Comparison of ENCODE assay signal across 10 cellular contexts in genomic region chr5:116360008-116360853, GRCh38.
A peak's percentile ranks its signal among the peaks of the same experiment; 100 is the strongest.
DNase-seq lines count a peak whose midpoint lies in the region; ATAC-seq and TF ChIP-seq lines count a peak whose summit lies in the region.
"Had no signal": no experiment of that assay in that cellular context is flagged by ENCODE, and none has a peak within 500 bp of the region (broad histone marks: within the 10 kb centered on the region; RNA-seq: fewer than 3 reads in every experiment).

No MANE protein-coding gene starts in this region.

- H3K4me1 Mint-ChIP-seq in activated naive CD8-positive, alpha-beta T cell treated with anti-CD3 and anti-CD28 coated beads, Interleukin-2, amount 50 U/mL, for 24 hours, result peaks cover 2% of the 10 kb centered on the region
- H3K4me1 Mint-ChIP-seq in activated naive CD4-positive, alpha-beta T cell treated with anti-CD3 and anti-CD28 coated beads, Interleukin-2, amount 10 ng/mL, durations not matched to agents 7 days and 5 days, result no peaks in the 10 kb centered on the region

- H3K4me3 Mint-ChIP-seq in activated naive CD8-positive, alpha-beta T cell treated with anti-CD3 and anti-CD28 coated beads, Interleukin-2, amount 50 U/mL, for 24 hours, result no peak overlapping the region
- no peak overlapping the region for H3K4me3 Mint-ChIP-seq in activated naive CD4-positive, alpha-beta T cell treated with anti-CD3 and anti-CD28 coated beads, Interleukin-2, amount 10 ng/mL, durations not matched to agents 7 days and 5 days
- H3K4me3 Mint-ChIP-seq: T-helper 2 cell treated with Interferon-gamma antibody and Interleukin-4, amounts not matched to agents 5 μg/mL and 100 μg/mL, for 36 hours had no signal

- DNase-seq in GM04504 (ENCODE audit: low read depth) (peak; percentile 6), NCI-H345 treated with DMSO at 0.1 percent for 48 hours (lab: John Stamatoyannopoulos, UW; ENCODE audit: unreplicated experiment) (peak; percentile 21), fibroblast of peridontal ligament (ENCODE audit: extremely low read depth) (peak; percentile 74), psoas muscle (peak; percentile 51 to 86)
- no peak for DNase-seq in activated naive CD8-positive, alpha-beta T cell treated with anti-CD3 and anti-CD28 coated beads, Interleukin-2, amount 50 U/mL, for 24 hours
- DNase-seq in activated naive CD4-positive, alpha-beta T cell treated with anti-CD3 and anti-CD28 coated beads, Interleukin-2, amount 10 ng/mL, durations not matched to agents 7 days and 5 days, result no peak
- DNase-seq: Calu3 had no signal

- peak overlapping the region; percentile 54 for H3K4me3 ChIP-seq in psoas muscle

- H3K36me3 ChIP-seq in psoas muscle (ENCODE audit: insufficient read depth in 1 of 2, low read depth in 1 of 2), result no peaks in the 10 kb centered on the region

- H3K27ac ChIP-seq in psoas muscle, result peak overlapping the region; percentile 79

- no peaks in the 10 kb centered on the region for H3K27me3 ChIP-seq in psoas muscle (ENCODE audit: insufficient read depth in 3 of 3, low read length in 2 of 3)

- no peak overlapping the region for H3K27ac Mint-ChIP-seq in activated naive CD8-positive, alpha-beta T cell treated with anti-CD3 and anti-CD28 coated beads, Interleukin-2, amount 50 U/mL, for 24 hours
- H3K27ac Mint-ChIP-seq in activated naive CD4-positive, alpha-beta T cell treated with anti-CD3 and anti-CD28 coated beads, Interleukin-2, amount 10 ng/mL, durations not matched to agents 7 days and 5 days, result no peak overlapping the region
- H3K27ac Mint-ChIP-seq: T-helper 2 cell treated with Interferon-gamma antibody and Interleukin-4, amounts not matched to agents 5 μg/mL and 100 μg/mL, for 36 hours had no signal

- ATAC-seq in psoas muscle (peak; percentile 87 to 94 (median 92)), GM18519 (IDR thresholded peaks at IDR 0.05; ENCODE audit: low FRiP score, unreplicated experiment) (no peak), HG02798 (IDR thresholded peaks at IDR 0.05; ENCODE audit: poor library complexity, unreplicated experiment) (no peak)
- ATAC-seq in activated naive CD8-positive, alpha-beta T cell treated with anti-CD3 and anti-CD28 coated beads, Interleukin-2, amount 50 U/mL, for 24 hours, result no peak

- CTCF ChIA-PET in activated naive CD4-positive, alpha-beta T cell treated with anti-CD3 and anti-CD28 coated beads, Interleukin-2, amount 10 ng/mL, durations not matched to agents 7 days and 5 days (lab: Charles Lee), result no interaction called here

- H3K36me3 Mint-ChIP-seq in activated naive CD8-positive, alpha-beta T cell treated with anti-CD3 and anti-CD28 coated beads, Interleukin-2, amount 50 U/mL, for 24 hours (ENCODE audit: low read depth), result peaks cover 16% of the 10 kb centered on the region
- no peaks in the 10 kb centered on the region for H3K36me3 Mint-ChIP-seq in activated naive CD4-positive, alpha-beta T cell treated with anti-CD3 and anti-CD28 coated beads, Interleukin-2, amount 10 ng/mL, durations not matched to agents 7 days and 5 days

- H3K9me3 ChIP-seq in psoas muscle, result no peaks in the 10 kb centered on the region

- no peak for TF ChIP-seq CTCF in psoas muscle (IDR thresholded peaks at IDR 0.05)

- intact Hi-C loops in psoas muscle (cut with DNase I), result loop anchor here in 1 of 2 donors (5.0 to 10.0 kb wide), 2 partner anchors 47 to 135 kb away; no protein-coding TSS in a partner anchor

- H3K9me3 Mint-ChIP-seq in activated naive CD8-positive, alpha-beta T cell treated with anti-CD3 and anti-CD28 coated beads, Interleukin-2, amount 50 U/mL, for 24 hours, result peaks cover 3% of the 10 kb centered on the region
- H3K9me3 Mint-ChIP-seq in activated naive CD4-positive, alpha-beta T cell treated with anti-CD3 and anti-CD28 coated beads, Interleukin-2, amount 10 ng/mL, durations not matched to agents 7 days and 5 days, result peaks cover 5% of the 10 kb centered on the region
- H3K9me3 Mint-ChIP-seq: T-helper 2 cell treated with Interferon-gamma antibody and Interleukin-4, amounts not matched to agents 5 μg/mL and 100 μg/mL, for 36 hours had no signal

- H3K27me3 Mint-ChIP-seq in activated naive CD8-positive, alpha-beta T cell treated with anti-CD3 and anti-CD28 coated beads, Interleukin-2, amount 50 U/mL, for 24 hours, result no peaks in the 10 kb centered on the region
- no peaks in the 10 kb centered on the region for H3K27me3 Mint-ChIP-seq in activated naive CD4-positive, alpha-beta T cell treated with anti-CD3 and anti-CD28 coated beads, Interleukin-2, amount 10 ng/mL, durations not matched to agents 7 days and 5 days

- 11 to 32% (median 15%) methylated on average over 7 of the region's 7 CpGs for WGBS in psoas muscle, 3 donors

- H3K4me1 ChIP-seq in psoas muscle, result peaks cover 22% of the 10 kb centered on the region

Comparison
In these comparisons a context has a peak if more than half of its experiments do, and no peak if none do; other contexts are left out.
1. DNase-seq: peak in GM04504 (single experiment), NCI-H345 treated with DMSO at 0.1 percent for 48 hours (single experiment), fibroblast of peridontal ligament (single experiment) and psoas muscle (2 of 2); none in activated naive CD8-positive, alpha-beta T cell treated with anti-CD3 and anti-CD28 coated beads, Interleukin-2, amount 50 U/mL, for 24 hours (single experiment) and activated naive CD4-positive, alpha-beta T cell treated with anti-CD3 and anti-CD28 coated beads, Interleukin-2, amount 10 ng/mL, durations not matched to agents 7 days and 5 days (single experiment).
2. ATAC-seq: peak in psoas muscle (4 of 4); none in activated naive CD8-positive, alpha-beta T cell treated with anti-CD3 and anti-CD28 coated beads, Interleukin-2, amount 50 U/mL, for 24 hours (single experiment), GM18519 (single experiment) and HG02798 (single experiment).